In genomic region chr7:151871189-151871735, GRCh38 we compare ENCODE assay signal across 14 cellular contexts.
"Had no signal": no experiment of that assay in that cellular context is flagged by ENCODE, and none has a peak within 500 bp of the region (broad histone marks: within the 10 kb centered on the region; RNA-seq: fewer than 3 reads in every experiment).

No MANE protein-coding gene starts in this region.

- H3K27me3 ChIP-seq: esophagus squamous epithelium, gastroesophageal sphincter, testis, transverse colon had no signal

- H3K36me3 ChIP-seq: esophagus squamous epithelium, gastroesophageal sphincter, neutrophil, transverse colon had no signal

- H3K27me3 Mint-ChIP-seq: stimulated activated naive CD8-positive, alpha-beta T cell treated with anti-CD3 and anti-CD28 coated beads, Interleukin-15, amount 100 ng/mL, for 72 hours had no signal

- H3K4me3 ChIP-seq: esophagus squamous epithelium, gastroesophageal sphincter, testis, transverse colon had no signal

- DNase-seq: dermis blood vessel endothelial cell; esophagus squamous epithelium; foreskin fibroblast; glutamatergic neuron; islet precursor cell; mammary epithelial cell; naive thymus-derived CD4-positive, alpha-beta T cell; small intestine; stimulated activated CD4-positive, alpha-beta T cell treated with anti-CD3 and anti-CD28 coated beads, Interleukin-2, amount 100 ng/mL, for 48 hours; stimulated activated naive CD8-positive, alpha-beta T cell treated with anti-CD3 and anti-CD28 coated beads, Interleukin-15, amount 100 ng/mL, for 72 hours; testis; transverse colon had no signal

- H3K4me3 Mint-ChIP-seq: stimulated activated naive CD8-positive, alpha-beta T cell treated with anti-CD3 and anti-CD28 coated beads, Interleukin-15, amount 100 ng/mL, for 72 hours had no signal

- ATAC-seq: gastroesophageal sphincter; naive thymus-derived CD4-positive, alpha-beta T cell; stimulated activated naive CD8-positive, alpha-beta T cell treated with anti-CD3 and anti-CD28 coated beads, Interleukin-15, amount 100 ng/mL, for 72 hours had no signal

- H3K9me3 ChIP-seq: esophagus squamous epithelium, gastroesophageal sphincter, neutrophil, testis, transverse colon had no signal

- H3K27ac ChIP-seq: gastroesophageal sphincter, neutrophil, testis, transverse colon had no signal

- H3K9me3 Mint-ChIP-seq: stimulated activated naive CD8-positive, alpha-beta T cell treated with anti-CD3 and anti-CD28 coated beads, Interleukin-15, amount 100 ng/mL, for 72 hours had no signal
